In the genomic region with DNA sequence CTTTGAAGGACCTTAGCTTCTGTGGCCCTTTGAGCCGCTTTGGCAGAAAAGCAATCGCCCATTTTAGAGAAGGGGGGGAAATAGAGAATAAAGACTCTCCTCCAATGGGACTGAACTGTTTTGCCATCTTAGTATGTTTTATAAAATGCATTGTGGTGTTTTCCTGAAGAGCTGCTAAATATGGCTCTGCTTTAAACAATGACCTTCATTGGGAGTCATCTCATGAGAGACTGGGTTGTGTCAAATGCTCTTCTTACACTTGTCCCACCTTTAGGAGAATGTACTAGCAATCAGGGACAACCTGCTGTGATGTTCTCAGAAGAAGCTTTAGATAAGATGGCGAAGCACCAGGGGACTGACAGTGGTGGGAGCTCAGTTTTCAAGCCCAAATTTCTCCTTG, we compare ENCODE assay signal across 19 cellular contexts.
DNase-seq lines count a peak whose midpoint lies in the region; ATAC-seq, FAIRE-seq and TF ChIP-seq lines count a peak whose summit lies in the region.
"Had no signal": no experiment of that assay in that cellular context is flagged by ENCODE, and none has a peak within 500 bp of the region (broad histone marks: within the 10 kb centered on the region; RNA-seq: fewer than 3 reads in every experiment).

No MANE protein-coding gene starts in this region.

- H3K4me3 ChIP-seq in iPS-20b (ENCODE audit: low read length) (peak overlapping the region; percentile 55), gastroesophageal sphincter (no peak overlapping the region)
- H3K4me3 ChIP-seq: cardiac muscle cell, SJCRH30 had no signal

- peak overlapping the region; percentile 74 for H3K9ac ChIP-seq in iPS-20b (ENCODE audit: low read depth, low read length)

- no peak overlapping the region for H3K27ac ChIP-seq in iPS-20b (ENCODE audit: low read length)
- no peak overlapping the region for H3K27ac ChIP-seq in gastroesophageal sphincter
- H3K27ac ChIP-seq: cardiac muscle cell, sigmoid colon, SJCRH30 had no signal

- H3K9me3 ChIP-seq in iPS-20b (ENCODE audit: insufficient read depth, low read depth, low read length) (no peaks in the 10 kb centered on the region), gastroesophageal sphincter (no peaks in the 10 kb centered on the region)
- H3K9me3 ChIP-seq: sigmoid colon, SJCRH30 had no signal

- H3K9me3 Mint-ChIP-seq in T-cell = no peaks in the 10 kb centered on the region
- no peaks in the 10 kb centered on the region for H3K9me3 Mint-ChIP-seq in stimulated activated memory B cell treated with anti-CD40 and anti-IgM and Interleukin-4, amounts not matched to agents 10 μg/mL and 1 μg/mL and 100 μg/mL, for 72 hours
- H3K9me3 Mint-ChIP-seq: activated naive CD4-positive, alpha-beta T cell treated with anti-CD3 and anti-CD28 coated beads for 36 hours; stimulated activated naive B cell treated with anti-CD40 and anti-IgM and Interleukin-4, amounts not matched to agents 10 μg/mL and 1 μg/mL and 100 μg/mL, for 72 hours had no signal

- CTCF ChIA-PET in T-cell (lab: Charles Lee) = interaction anchor here in 1 of 2 donors (0.6 kb wide), 1 partner anchor 292 kb away, joined by 12 read pairs; no protein-coding TSS in a partner anchor

- H3K27me3 ChIP-seq in iPS-20b (ENCODE audit: insufficient read depth, low read length) (no peaks in the 10 kb centered on the region), gastroesophageal sphincter (peaks cover 40% of the 10 kb centered on the region)
- H3K27me3 ChIP-seq: cardiac muscle cell, SJCRH30 had no signal

- ATAC-seq in HG02642 (IDR thresholded peaks at IDR 0.05; ENCODE audit: poor library complexity, unreplicated experiment) (peak; percentile 7), T-cell (replicated peaks in 1 of 4) (no peak), gastroesophageal sphincter (no peak), HG02798 (IDR thresholded peaks at IDR 0.05; ENCODE audit: poor library complexity, unreplicated experiment) (no peak)
- no peak for ATAC-seq in stimulated activated memory B cell treated with anti-CD40 and anti-IgM and Interleukin-4, amounts not matched to agents 10 μg/mL and 1 μg/mL and 100 μg/mL, for 72 hours

- no peaks in the 10 kb centered on the region for H3K36me3 Mint-ChIP-seq in T-cell
- H3K36me3 Mint-ChIP-seq in stimulated activated memory B cell treated with anti-CD40 and anti-IgM and Interleukin-4, amounts not matched to agents 10 μg/mL and 1 μg/mL and 100 μg/mL, for 72 hours = no peaks in the 10 kb centered on the region
- H3K36me3 Mint-ChIP-seq: CD8-positive, alpha-beta memory T cell; stimulated activated naive B cell treated with anti-CD40 and anti-IgM and Interleukin-4, amounts not matched to agents 10 μg/mL and 1 μg/mL and 100 μg/mL, for 72 hours had no signal

- H3K27me3 Mint-ChIP-seq in T-cell = peaks cover 3 to 4% of the 10 kb centered on the region in 2 donors
- H3K27me3 Mint-ChIP-seq in stimulated activated memory B cell treated with anti-CD40 and anti-IgM and Interleukin-4, amounts not matched to agents 10 μg/mL and 1 μg/mL and 100 μg/mL, for 72 hours = peaks cover 57% of the 10 kb centered on the region
- H3K27me3 Mint-ChIP-seq: CD8-positive, alpha-beta memory T cell had no signal

- no peak for TF ChIP-seq POLR2A in gastroesophageal sphincter (IDR thresholded peaks at IDR 0.05)

- peaks cover 26% of the 10 kb centered on the region for H3K4me1 ChIP-seq in iPS-20b (ENCODE audit: insufficient read depth, low read length)
- no peaks in the 10 kb centered on the region for H3K4me1 ChIP-seq in gastroesophageal sphincter

- POLR2A ChIA-PET in T-cell (lab: Charles Lee) = no interaction called here

- WGBS in gastroesophageal sphincter (ENCODE audit: low coverage in 1 of 2), 2 donors = 89% methylated on average over 3 of the region's 3 CpGs; no CpG with 5 or more reads in 1 of the 2 donors

- peaks cover 7% of the 10 kb centered on the region in 3 donors for H3K4me1 Mint-ChIP-seq in T-cell
- H3K4me1 Mint-ChIP-seq in stimulated activated memory B cell treated with anti-CD40 and anti-IgM and Interleukin-4, amounts not matched to agents 10 μg/mL and 1 μg/mL and 100 μg/mL, for 72 hours = peaks cover 12% of the 10 kb centered on the region

- H3K4me3 Mint-ChIP-seq in T-cell = peak overlapping the region in 2 of 3 donors; percentile 36 to 71
- H3K4me3 Mint-ChIP-seq in stimulated activated memory B cell treated with anti-CD40 and anti-IgM and Interleukin-4, amounts not matched to agents 10 μg/mL and 1 μg/mL and 100 μg/mL, for 72 hours = peak overlapping the region; percentile 73
- H3K4me3 Mint-ChIP-seq: activated naive CD4-positive, alpha-beta T cell treated with anti-CD3 and anti-CD28 coated beads for 36 hours had no signal

- H3K36me3 ChIP-seq in iPS-20b (ENCODE audit: insufficient read depth, low read depth, low read length) (no peaks in the 10 kb centered on the region), gastroesophageal sphincter (no peaks in the 10 kb centered on the region)
- H3K36me3 ChIP-seq: cardiac muscle cell, sigmoid colon, SJCRH30 had no signal

- no peak overlapping the region for H3K27ac Mint-ChIP-seq in T-cell
- peak overlapping the region; percentile 25 for H3K27ac Mint-ChIP-seq in stimulated activated memory B cell treated with anti-CD40 and anti-IgM and Interleukin-4, amounts not matched to agents 10 μg/mL and 1 μg/mL and 100 μg/mL, for 72 hours
- H3K27ac Mint-ChIP-seq: activated naive CD4-positive, alpha-beta T cell treated with anti-CD3 and anti-CD28 coated beads for 36 hours; stimulated activated naive B cell treated with anti-CD40 and anti-IgM and Interleukin-4, amounts not matched to agents 10 μg/mL and 1 μg/mL and 100 μg/mL, for 72 hours had no signal

- no peak for FAIRE-seq in urothelium cell line (lab: Jason Lieb, UNC)
- FAIRE-seq: endothelial cell of umbilical vein, H54, TTC549 had no signal

- TF ChIP-seq CTCF in gastroesophageal sphincter (IDR thresholded peaks at IDR 0.05) = no peak

- no peak for TF ChIP-seq EP300 in gastroesophageal sphincter (IDR thresholded peaks at IDR 0.05)

- DNase-seq in T-cell (no peak), urothelium cell line (ENCODE audit: low spot score) (no peak), retina (no peak)
- DNase-seq: activated CD8-positive, alpha-beta memory T cell treated with anti-CD3 and anti-CD28 coated beads for 24 hours; CD8-positive, alpha-beta memory T cell; NCI-H1930; sigmoid colon had no signal
